8 cellular contexts compared by ENCODE assay signal in the genomic region with DNA sequence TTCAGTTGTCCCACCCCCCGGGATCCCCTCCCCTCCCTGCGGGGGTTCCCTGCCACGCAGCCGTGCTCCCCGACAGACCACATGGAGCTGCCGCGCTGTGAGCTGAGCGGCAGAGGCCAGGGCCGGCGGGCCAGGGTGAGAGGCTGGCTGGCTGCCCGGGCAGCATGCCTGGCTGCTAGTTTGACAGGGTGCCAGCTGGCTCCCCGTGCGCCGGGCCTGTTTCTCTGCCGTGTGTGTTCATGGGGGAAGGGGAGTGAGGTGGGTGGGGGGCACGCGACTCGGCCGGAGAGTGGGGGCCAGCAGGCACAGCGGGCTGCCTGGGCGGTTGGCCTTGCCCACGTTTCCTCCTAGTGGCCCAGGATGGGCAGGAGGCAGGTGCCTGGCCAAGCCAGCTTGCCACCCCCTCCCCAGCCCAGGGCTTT. TPM values are rescaled to one million over a fixed set of nuclear protein-coding genes. Genes with fewer than 3 reads are reported as not detected.
DNase-seq lines count a peak whose midpoint lies in the region; TF ChIP-seq lines count a peak whose summit lies in the region.

No MANE protein-coding gene starts in this region.

- DNase-seq in MG63 (peak; percentile 88), adrenal gland (peak; percentile 78 to 93 (median 90)), hippocampal formation (lab: John Stamatoyannopoulos, UW) (peak; percentile 68 to 89), tibial artery (peak; percentile 67 to 93), type B pancreatic cell (ENCODE audit: extremely low spot score, unreplicated experiment) (no peak), SKM-1 treated with dmso at 0.1 percent for 144 hours (lab: John Stamatoyannopoulos, UW; ENCODE audit: unreplicated experiment) (no peak), iPS-NIHi7 (ENCODE audit: extremely low spot score) (no peak)

- H3K27ac ChIP-seq in BLaER1 treated with 17β-estradiol and CSF1 and Interleukin-3, amounts not matched to agents 10 nM and 100 nM = peak overlapping the region in 8 of 11 experiments; percentile 71 to 96 (median 82); a peak in 17 of 22 replicates
- H3K27ac ChIP-seq in adrenal gland (peak overlapping the region in 1 of 5 donors; percentile 22), tibial artery (peak overlapping the region; percentile 42 to 70)

- intact Hi-C loops in adrenal gland (cut with DNase I) = no loop called here
- intact Hi-C loops in tibial artery (cut with DNase I; ENCODE audit: low total_unique reads) = no loop called here

- peaks cover 57 to 77% (median 74%) of the 10 kb centered on the region in 10 experiments for H3K4me1 ChIP-seq in BLaER1 treated with 17β-estradiol and CSF1 and Interleukin-3, amounts not matched to agents 10 nM and 100 nM
- H3K4me1 ChIP-seq in adrenal gland (replicated peaks in 1 of 2) (peaks cover 16 to 29% of the 10 kb centered on the region in 2 donors), tibial artery (peaks cover 8 to 63% (median 57%) of the 10 kb centered on the region in 4 donors)

- H3K9me3 ChIP-seq in BLaER1 treated with 17β-estradiol and CSF1 and Interleukin-3, amounts not matched to agents 10 nM and 100 nM (replicated peaks in 1 of 11) = peaks cover 0 to 17% (median 8%) of the 10 kb centered on the region in 11 experiments; a peak in 9 of 22 replicates
- no peaks in the 10 kb centered on the region for H3K9me3 ChIP-seq in MG63
- H3K9me3 ChIP-seq in adrenal gland (replicated peaks in 1 of 3) = no peaks in the 10 kb centered on the region
- H3K9me3 ChIP-seq in tibial artery = no peaks in the 10 kb centered on the region

- H3K27ac Mint-ChIP-seq in type B pancreatic cell = no peak overlapping the region

- H3K36me3 Mint-ChIP-seq in type B pancreatic cell = no peaks in the 10 kb centered on the region

- H3K27me3 ChIP-seq in BLaER1 treated with 17β-estradiol and CSF1 and Interleukin-3, amounts not matched to agents 10 nM and 100 nM = peaks cover 0 to 50% (median 0%) of the 10 kb centered on the region in 11 experiments; a peak in 4 of 22 replicates
- H3K27me3 ChIP-seq in MG63 (no peaks in the 10 kb centered on the region), adrenal gland (no peaks in the 10 kb centered on the region), tibial artery (no peaks in the 10 kb centered on the region)

- peak overlapping the region in 8 of 11 experiments; percentile 59 to 87 (median 73); a peak in 16 of 22 replicates for H3K9ac ChIP-seq in BLaER1 treated with 17β-estradiol and CSF1 and Interleukin-3, amounts not matched to agents 10 nM and 100 nM

- 1 to 7% (median 1%) methylated on average over 3 to 22 of the region's 22 CpGs; no CpG with 5 or more reads in 1 of the 4 donors for WGBS in adrenal gland, 4 donors

- H4K20me1 ChIP-seq in BLaER1 treated with 17β-estradiol and CSF1 and Interleukin-3, amounts not matched to agents 10 nM and 100 nM = peaks cover 15 to 82% (median 68%) of the 10 kb centered on the region in 11 experiments; a peak in 19 of 22 replicates

- no peak overlapping the region for H3K4me3 Mint-ChIP-seq in type B pancreatic cell

- H3K4me1 Mint-ChIP-seq in type B pancreatic cell (ENCODE audit: unreplicated experiment) = no peaks in the 10 kb centered on the region

- TF ChIP-seq CTCF in adrenal gland (IDR thresholded peaks at IDR 0.05) = peak in 1 of 6 experiments; percentile 6
- no peak for TF ChIP-seq CTCF in tibial artery (IDR thresholded peaks at IDR 0.05)
- TF ChIP-seq CTCF in type B pancreatic cell (conservative IDR thresholded peaks at IDR 0.05) = no peak

- H3K9me3 Mint-ChIP-seq in type B pancreatic cell = no peaks in the 10 kb centered on the region

- no peak for TF ChIP-seq POLR2A in adrenal gland (IDR thresholded peaks at IDR 0.05)

- peak overlapping the region in 7 of 10 experiments; percentile 19 to 60 (median 46); a peak in 11 of 20 replicates for H3K4me3 ChIP-seq in BLaER1 treated with 17β-estradiol and CSF1 and Interleukin-3, amounts not matched to agents 10 nM and 100 nM
- no peak overlapping the region for H3K4me3 ChIP-seq in MG63
- peak overlapping the region in 1 of 4 donors; percentile 28 for H3K4me3 ChIP-seq in adrenal gland
- H3K4me3 ChIP-seq in tibial artery = peak overlapping the region; percentile 9 to 35

- H3K4me2 ChIP-seq in BLaER1 treated with 17β-estradiol and CSF1 and Interleukin-3, amounts not matched to agents 10 nM and 100 nM = peak overlapping the region; percentile 74 to 99 (median 96)

- H3K27me3 Mint-ChIP-seq in type B pancreatic cell = no peaks in the 10 kb centered on the region

- no peaks in the 10 kb centered on the region for H3K36me3 ChIP-seq in BLaER1 treated with 17β-estradiol and CSF1 and Interleukin-3, amounts not matched to agents 10 nM and 100 nM
- H3K36me3 ChIP-seq in MG63 = peaks cover 9% of the 10 kb centered on the region
- no peaks in the 10 kb centered on the region for H3K36me3 ChIP-seq in adrenal gland (replicated peaks in 1 of 2)
- H3K36me3 ChIP-seq in tibial artery = no peaks in the 10 kb centered on the region

RNA-seq across cellular contexts. Expression of a gene that starts 34.1 kb away (rescaled TPM):
- 3.6 and 10.4 TPM in 2 replicates for total RNA-seq in MG63 (2014; rRNA removed; shearing (Covaris generic); ENCODE audit: low replicate concordance)
- total RNA-seq in adrenal gland (10 to 100 TPM; 13.0 to 35.3 (median 19.2) TPM), type B pancreatic cell (ENCODE audit: low replicate concordance) (23.0 and 74.3 TPM in 2 replicates)
- polyA plus RNA-seq in adrenal gland = 10 to 100 TPM in 2 of 3 donors, 1 to 10 TPM in 1; 2.1 to 68.0 (median 18.2) TPM

Comparison
In these comparisons a context has a peak if more than half of its experiments do, and no peak if none do; other contexts are left out.
1. DNase-seq: peak in MG63 (single experiment), adrenal gland (7 of 7), hippocampal formation (2 of 2) and tibial artery (2 of 2); none in type B pancreatic cell (single experiment), SKM-1 treated with dmso at 0.1 percent for 144 hours (single experiment) and iPS-NIHi7 (single experiment).